ENCODE assay signal across 26 cellular contexts in genomic region chr18:58270396-58270795, GRCh38.
DNase-seq lines count a peak whose midpoint lies in the region; ATAC-seq and TF ChIP-seq lines count a peak whose summit lies in the region.
"Had no signal": no experiment of that assay in that cellular context is flagged by ENCODE, and none has a peak within 500 bp of the region (broad histone marks: within the 10 kb centered on the region; RNA-seq: fewer than 3 reads in every experiment).

No MANE protein-coding gene starts in this region.

- peak overlapping the region; percentile 43; the same call in 1 of the 2 replicates for H3K4me3 ChIP-seq in PC-9
- H3K4me3 ChIP-seq in smooth muscle cell = no peak overlapping the region
- H3K4me3 ChIP-seq: BLaER1, cardiac muscle cell, coronary artery, K562, SK-N-MC, spleen had no signal

- H3K9ac ChIP-seq in smooth muscle cell (ENCODE audit: low read depth) = peak overlapping the region; percentile 38
- H3K9ac ChIP-seq: BLaER1 had no signal

- peaks cover 4% of the 10 kb centered on the region; the same call in 1 of the 2 replicates for H4K20me1 ChIP-seq in PC-9 (ENCODE audit: insufficient read depth)
- H4K20me1 ChIP-seq in smooth muscle cell (ENCODE audit: low read depth) = no peaks in the 10 kb centered on the region
- H4K20me1 ChIP-seq: BLaER1 had no signal

- BruUV-seq in PC-9 (replicated peaks; lab: Mats Ljungman, UMichigan) = no TSS peak

- TF ChIP-seq CTCF in C4-2B (conservative IDR thresholded peaks at IDR 0.05) (no peak), PC-9 (conservative IDR thresholded peaks at IDR 0.05) (no peak), smooth muscle cell (IDR thresholded peaks at IDR 0.05; ENCODE audit: borderline replicate concordance, insufficient read depth, poor library complexity, severe bottlenecking) (no peak), GM13977 (IDR thresholded peaks at IDR 0.05; ENCODE audit: extremely low read depth, insufficient read depth, missing control alignments) (no peak)

- H3K9me2 ChIP-seq in PC-9 (ENCODE audit: insufficient read depth) = no peaks in the 10 kb centered on the region

- H3K27ac ChIP-seq in C4-2B (peak overlapping the region; percentile 77), PC-9 (peak overlapping the region; percentile 95), smooth muscle cell (ENCODE audit: low read depth) (peak overlapping the region; percentile 76)
- H3K27ac ChIP-seq: BLaER1, cardiac muscle cell, coronary artery, SK-N-MC, spleen had no signal

- peak; percentile 18 for ATAC-seq in left colon
- ATAC-seq: activated CD8-positive, alpha-beta T cell treated with anti-CD3 and anti-CD28 coated beads for 36 hours; activated naive CD4-positive, alpha-beta T cell treated with anti-CD3 and anti-CD28 coated beads, Interleukin-2, amount 50 U/mL, for 72 hours; activated T-helper 17 cell treated with anti-CD3 and anti-CD28 coated beads, Interleukin-2, amount 50 U/mL, for 72 hours; K562; natural killer cell treated with Interleukin-12 subunit alpha and Interleukin-12 subunit beta and Interleukin-15 and Interleukin-18, amount 100 ng/mL, for 72 hours; T-helper 17 cell had no signal

- H2AFZ ChIP-seq in PC-9 (no peak overlapping the region), smooth muscle cell (ENCODE audit: low read depth) (no peak overlapping the region)

- intact Hi-C loops in PC-9 (cut with micrococcal nuclease; ENCODE audit: unreplicated experiment) = no loop called here
- intact Hi-C loops in left colon (cut with DNase I, micrococcal nuclease) = no loop called here

- H3K4me1 ChIP-seq in PC-9 (replicated peaks; ENCODE audit: insufficient read depth) (peaks cover 62% of the 10 kb centered on the region), smooth muscle cell (ENCODE audit: low read depth) (no peaks in the 10 kb centered on the region)
- H3K4me1 ChIP-seq: spleen had no signal

- POLR2A ChIA-PET in PC-9 (lab: Charles Lee; ENCODE audit: unreplicated experiment) = no interaction called here

- no peaks in the 10 kb centered on the region for H3K27me3 ChIP-seq in PC-9 (ENCODE audit: insufficient read depth, low read depth)
- H3K27me3 ChIP-seq in smooth muscle cell (ENCODE audit: low read depth) = no peaks in the 10 kb centered on the region
- H3K27me3 ChIP-seq: BLaER1, cardiac muscle cell, spleen had no signal

- H3K36me3 ChIP-seq in PC-9 (ENCODE audit: low read depth) (0 out of 2 replicates have a peak, but pooled peaks cover 7% of the 10 kb centered on the region), smooth muscle cell (ENCODE audit: low read depth) (no peaks in the 10 kb centered on the region)
- H3K36me3 ChIP-seq: BLaER1, cardiac muscle cell, spleen had no signal

- H3K79me2 ChIP-seq in PC-9 (ENCODE audit: low read depth) = peaks cover 91% of the 10 kb centered on the region
- H3K79me2 ChIP-seq in smooth muscle cell (ENCODE audit: low read depth) = no peaks in the 10 kb centered on the region

- CTCF ChIA-PET in PC-9 (lab: Charles Lee) = interaction anchor here (0.6 kb wide), 2 partner anchors 86 to 534 kb away, joined by 3 to 5 read pairs; no protein-coding TSS in a partner anchor

- WGBS in smooth muscle cell (ENCODE audit: low lambda C conversion rate) = 80% methylated on average over 4 of the region's 4 CpGs

- H3K9me3 ChIP-seq in PC-9 (ENCODE audit: insufficient read depth, low read depth) (no peaks in the 10 kb centered on the region), smooth muscle cell (replicated peaks; ENCODE audit: low read depth) (no peaks in the 10 kb centered on the region)
- H3K9me3 ChIP-seq: BLaER1, spleen had no signal

- in situ Hi-C loops in GM13977 (cut with MboI; ENCODE audit: low pct_unique_long_range_greater_than_20kb, low sequenced_read_pairs, unreplicated experiment) = no loop called here

- DNase-seq in PC-9 (no peak), left colon (no peak), smooth muscle cell (lab: John Stamatoyannopoulos, UW; ENCODE audit: unreplicated experiment) (no peak), NCI-H2107 treated with DMSO at 0.1 percent for 48 hours (lab: John Stamatoyannopoulos, UW; ENCODE audit: unreplicated experiment) (no peak), GM13977 (ENCODE audit: low spot score) (no peak), NCI-H2081 (lab: John Stamatoyannopoulos, UW) (no peak)
- DNase-seq: activated CD4-positive, alpha-beta T cell treated with anti-CD3 and anti-CD28 coated beads for 1 hour; activated CD8-positive, alpha-beta T cell treated with anti-CD3 and anti-CD28 coated beads for 36 hours; effector memory CD4-positive, alpha-beta T cell; GF-D8; HCEC 1CT; NCI-H1105; NCI-H2029; NCI-H2227 treated with DMSO at 0.1 percent for 48 hours; retina; spleen; T-helper 17 cell had no signal

- H3F3A ChIP-seq in PC-9 (ENCODE audit: insufficient read depth, low read depth) (peaks cover 43% of the 10 kb centered on the region), smooth muscle cell (ENCODE audit: low read depth) (peaks cover 4% of the 10 kb centered on the region)

- H3K4me2 ChIP-seq in PC-9 (peak overlapping the region; percentile 94), smooth muscle cell (no peak overlapping the region)
- H3K4me2 ChIP-seq: BLaER1 had no signal
